Comparison of ENCODE assay signal across 8 cellular contexts in genomic region chr2:37323770-37324535, GRCh38. TPM values are rescaled to one million over a fixed set of nuclear protein-coding genes. Genes with fewer than 3 reads are reported as not detected.
DNase-seq lines count a peak whose midpoint lies in the region; ATAC-seq lines count a peak whose summit lies in the region.

No MANE protein-coding gene starts in this region.

- H3K27ac ChIP-seq in Karpas-422 (ENCODE audit: low read length) = no peak overlapping the region
- peak overlapping the region; percentile 63 for H3K27ac ChIP-seq in effector memory CD4-positive, alpha-beta T cell (ENCODE audit: insufficient read depth, low read length, poor library complexity, severe bottlenecking)

- peak overlapping the region; percentile 52 for H2AFZ ChIP-seq in Karpas-422 (ENCODE audit: low read length)

- peak overlapping the region; percentile 85 for H3K4me2 ChIP-seq in Karpas-422 (ENCODE audit: low read depth, low read length, poor library complexity, severe bottlenecking)

- ATAC-seq in GM21786 (IDR thresholded peaks at IDR 0.05; ENCODE audit: unreplicated experiment) = peak; percentile 27
- ATAC-seq in memory B cell (ENCODE audit: low read depth) = peak; percentile 24

- H3K4me3 Mint-ChIP-seq in activated CD4-positive, alpha-beta T cell treated with anti-CD3 and anti-CD28 coated beads, Interleukin-2, amount 10 ng/mL, durations not matched to agents 7 days and 5 days = peak overlapping the region; percentile 91
- H3K4me3 Mint-ChIP-seq in memory B cell = peak overlapping the region; percentile 97

- H3K9me2 ChIP-seq in Karpas-422 (replicated peaks; ENCODE audit: insufficient read depth, low read length) = no peaks in the 10 kb centered on the region

- POLR2A ChIA-PET in activated CD4-positive, alpha-beta T cell treated with anti-CD3 and anti-CD28 coated beads, Interleukin-2, amount 10 ng/mL, durations not matched to agents 7 days and 5 days (lab: Charles Lee) = interaction anchor here (0.6 kb wide), 1 partner anchor 387 kb away, joined by 3 read pairs; no protein-coding TSS in a partner anchor

- peaks cover 51% of the 10 kb centered on the region for H3K27me3 Mint-ChIP-seq in activated CD4-positive, alpha-beta T cell treated with anti-CD3 and anti-CD28 coated beads, Interleukin-2, amount 10 ng/mL, durations not matched to agents 7 days and 5 days
- H3K27me3 Mint-ChIP-seq in memory B cell = no peaks in the 10 kb centered on the region

- peak overlapping the region; percentile 90 for H3K27ac Mint-ChIP-seq in activated CD4-positive, alpha-beta T cell treated with anti-CD3 and anti-CD28 coated beads, Interleukin-2, amount 10 ng/mL, durations not matched to agents 7 days and 5 days
- peak overlapping the region; percentile 94 for H3K27ac Mint-ChIP-seq in memory B cell

- H3K79me2 ChIP-seq in Karpas-422 (ENCODE audit: low read length) = no peaks in the 10 kb centered on the region

- peak overlapping the region; percentile 83 for H3K4me3 ChIP-seq in Karpas-422 (ENCODE audit: low read length)
- peak overlapping the region; percentile 89 for H3K4me3 ChIP-seq in effector memory CD4-positive, alpha-beta T cell (ENCODE audit: insufficient read depth, low read depth, low read length, poor library complexity, severe bottlenecking)

- no peaks in the 10 kb centered on the region for H3K9me3 ChIP-seq in Karpas-422 (ENCODE audit: low read length)
- H3K9me3 ChIP-seq in effector memory CD4-positive, alpha-beta T cell (ENCODE audit: control insufficient read depth, low read length) = no peaks in the 10 kb centered on the region

- CTCF ChIA-PET in activated CD4-positive, alpha-beta T cell treated with anti-CD3 and anti-CD28 coated beads, Interleukin-2, amount 10 ng/mL, durations not matched to agents 7 days and 5 days (lab: Charles Lee) = interaction anchor here (0.6 to 1.4 kb wide), 2 partner anchors 19 to 54 kb away, joined by 3 to 5 read pairs; no protein-coding TSS in a partner anchor

- H3K4me1 Mint-ChIP-seq in activated CD4-positive, alpha-beta T cell treated with anti-CD3 and anti-CD28 coated beads, Interleukin-2, amount 10 ng/mL, durations not matched to agents 7 days and 5 days = peaks cover 21% of the 10 kb centered on the region
- peaks cover 20% of the 10 kb centered on the region for H3K4me1 Mint-ChIP-seq in memory B cell

- no peaks in the 10 kb centered on the region for H3K36me3 ChIP-seq in Karpas-422 (ENCODE audit: insufficient read depth, low read length)
- no peaks in the 10 kb centered on the region for H3K36me3 ChIP-seq in effector memory CD4-positive, alpha-beta T cell (ENCODE audit: control insufficient read depth, insufficient read depth, low read length)

- H4K20me1 ChIP-seq in Karpas-422 (ENCODE audit: insufficient read depth, low read depth, low read length) = peaks cover 2% of the 10 kb centered on the region; the same call in 1 of the 2 replicates

- no peaks in the 10 kb centered on the region for H3K27me3 ChIP-seq in Karpas-422 (ENCODE audit: low read length)
- H3K27me3 ChIP-seq in effector memory CD4-positive, alpha-beta T cell (replicated peaks; ENCODE audit: control insufficient read depth, insufficient read depth, low read length, poor library complexity, severe bottlenecking) = no peaks in the 10 kb centered on the region

- H3K36me3 Mint-ChIP-seq in activated CD4-positive, alpha-beta T cell treated with anti-CD3 and anti-CD28 coated beads, Interleukin-2, amount 10 ng/mL, durations not matched to agents 7 days and 5 days (ENCODE audit: low read depth) = peaks cover 3% of the 10 kb centered on the region
- H3K36me3 Mint-ChIP-seq in memory B cell = no peaks in the 10 kb centered on the region

- peak; percentile 49 for DNase-seq in EH (ENCODE audit: low read depth)
- peak; percentile 69 for DNase-seq in Karpas-422
- peak; percentile 34 for DNase-seq in activated CD4-positive, alpha-beta T cell treated with anti-CD3 and anti-CD28 coated beads, Interleukin-2, amount 10 ng/mL, durations not matched to agents 7 days and 5 days
- DNase-seq in effector memory CD4-positive, alpha-beta T cell = peak; percentile 18 to 29 (median 21)
- DNase-seq in memory B cell (ENCODE audit: low spot score in 2 of 2) = peak; percentile 17 to 46
- peak; percentile 20 for DNase-seq in stimulated activated naive CD4-positive, alpha-beta T cell treated with Interleukin-2 at 50 U/mL for 16 hours (lab: John Stamatoyannopoulos, UW)
- no peak for DNase-seq in HPDE6-E6E7 (ENCODE audit: extremely low spot score)

- H3K9me3 Mint-ChIP-seq in activated CD4-positive, alpha-beta T cell treated with anti-CD3 and anti-CD28 coated beads, Interleukin-2, amount 10 ng/mL, durations not matched to agents 7 days and 5 days = no peaks in the 10 kb centered on the region
- no peaks in the 10 kb centered on the region for H3K9me3 Mint-ChIP-seq in memory B cell

- H3K9ac ChIP-seq in Karpas-422 (ENCODE audit: low read length) = peak overlapping the region; percentile 71

- H3K4me1 ChIP-seq in Karpas-422 (ENCODE audit: low read length) = peaks cover 39% of the 10 kb centered on the region
- peaks cover 10% of the 10 kb centered on the region for H3K4me1 ChIP-seq in effector memory CD4-positive, alpha-beta T cell (ENCODE audit: control insufficient read depth, insufficient read depth, low read length, poor library complexity, severe bottlenecking)

RNA-seq across cellular contexts. Expression of gene PRKD3, which starts 0.7 kb away (rescaled TPM):
- total RNA-seq in Karpas-422 (2014; rRNA removed; shearing (Covaris generic); ENCODE audit: low replicate concordance) = 10.8 and 20.8 TPM in 2 replicates
- total RNA-seq in activated CD4-positive, alpha-beta T cell treated with anti-CD3 and anti-CD28 coated beads, Interleukin-2, amount 10 ng/mL, durations not matched to agents 7 days and 5 days = 10 to 100 TPM in 1 of 2 experiments, 1 to 10 TPM in 1; 9.3 to 13.4 TPM

RNA-seq across cellular contexts. Expression of gene QPCT, which starts 20.5 kb away (rescaled TPM):
- total RNA-seq in Karpas-422 (2014; rRNA removed; shearing (Covaris generic); ENCODE audit: low replicate concordance) = 4.8 and 8.8 TPM in 2 replicates
- not detected for total RNA-seq in activated CD4-positive, alpha-beta T cell treated with anti-CD3 and anti-CD28 coated beads, Interleukin-2, amount 10 ng/mL, durations not matched to agents 7 days and 5 days
